12 cellular contexts compared by ENCODE assay signal in the genomic region with DNA sequence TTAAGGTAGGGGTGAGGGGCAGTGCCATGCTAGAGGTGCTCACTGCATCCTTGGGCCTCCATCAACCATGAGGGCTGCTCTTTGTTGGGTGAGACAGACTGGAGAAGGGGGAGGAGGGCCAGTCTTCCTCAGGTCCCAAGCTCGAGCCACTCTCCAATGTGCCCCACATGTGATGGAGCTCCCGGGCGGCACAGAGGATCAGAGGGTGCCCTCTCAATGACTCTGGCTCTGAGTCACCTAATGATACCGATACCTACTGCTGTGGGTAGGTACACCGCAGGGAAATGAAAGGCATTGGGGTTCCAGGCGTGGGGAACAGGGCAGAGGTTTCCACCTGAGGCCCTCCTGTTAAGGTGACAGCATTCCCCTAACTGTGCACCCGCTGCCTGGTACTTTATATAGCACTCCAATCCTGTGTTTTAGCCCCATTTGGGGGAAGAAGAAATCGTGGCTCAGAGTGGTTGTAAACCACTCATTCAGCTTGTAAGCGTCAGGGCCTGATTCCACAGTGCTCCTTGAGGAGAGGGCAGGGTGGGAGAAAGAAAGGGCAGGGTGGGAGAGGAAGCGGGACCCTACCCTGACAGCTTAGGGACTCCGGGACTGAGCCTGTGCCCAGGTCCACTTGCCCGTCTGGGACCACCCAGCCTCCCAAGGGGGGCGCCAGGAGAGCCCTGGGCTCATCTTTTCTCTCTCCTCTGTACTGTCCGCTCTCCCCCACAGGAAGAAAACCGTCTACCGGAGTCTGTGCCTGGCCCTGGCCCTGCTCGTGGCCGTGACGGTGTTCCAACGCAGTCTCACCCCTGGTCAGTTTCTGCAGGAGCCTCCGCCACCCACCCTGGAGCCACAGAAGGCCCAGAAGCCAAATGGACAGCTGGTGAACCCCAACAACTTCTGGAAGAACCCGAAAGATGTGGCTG. TPM values are rescaled to one million over a fixed set of nuclear protein-coding genes. Genes with fewer than 3 reads are reported as not detected.
DNase-seq lines count a peak whose midpoint lies in the region; ATAC-seq, FAIRE-seq and TF ChIP-seq lines count a peak whose summit lies in the region.
"Had no signal": no experiment of that assay in that cellular context is flagged by ENCODE, and none has a peak within 500 bp of the region (broad histone marks: within the 10 kb centered on the region; RNA-seq: fewer than 3 reads in every experiment).

No MANE protein-coding gene starts in this region.

- no peaks in the 10 kb centered on the region for H3K9me3 Mint-ChIP-seq in activated naive CD8-positive, alpha-beta T cell (ENCODE audit: low read depth)
- H3K9me3 Mint-ChIP-seq: dendritic cell treated with granulocyte-macrophage colony-stimulating factor and Interleukin-4, amounts not matched to agents 40 ng/mL and 50 ng/mL, for 4 days had no signal

- peaks cover 26% of the 10 kb centered on the region for H3K4me1 ChIP-seq in mucosa of descending colon (ENCODE audit: low read depth)

- DNase-seq in stimulated activated naive CD4-positive, alpha-beta T cell treated with Interleukin-2 at 50 U/mL for 16 hours (lab: John Stamatoyannopoulos, UW), result peak; percentile 33
- DNase-seq in stimulated activated naive CD4-positive, alpha-beta T cell (lab: John Stamatoyannopoulos, UW), result no peak
- DNase-seq in mucosa of descending colon, result peak in 1 of 3 donors; percentile 51
- no peak for DNase-seq in urothelium cell line (ENCODE audit: low spot score)
- no peak for DNase-seq in DMS79 treated with DMSO at 0.1 percent for 48 hours (lab: John Stamatoyannopoulos, UW)
- DNase-seq in anterior cingulate cortex (lab: John Stamatoyannopoulos, UW), result no peak
- DNase-seq: hippocampal formation, NCI-H1930, SHP77 had no signal

- H3K27ac Mint-ChIP-seq in activated naive CD8-positive, alpha-beta T cell, result no peak overlapping the region

- H3K27me3 Mint-ChIP-seq in activated naive CD8-positive, alpha-beta T cell, result peaks cover 13% of the 10 kb centered on the region

- H3K4me3 Mint-ChIP-seq in activated naive CD8-positive, alpha-beta T cell, result peak overlapping the region; percentile 63

- intact Hi-C loops in mucosa of descending colon (cut with DNase I, micrococcal nuclease), result no loop called here

- peak; percentile 48 for FAIRE-seq in urothelium cell line (lab: Jason Lieb, UNC)

- H3K36me3 ChIP-seq in mucosa of descending colon (ENCODE audit: low read depth), result no peaks in the 10 kb centered on the region

- no peaks in the 10 kb centered on the region for H3K9me3 ChIP-seq in mucosa of descending colon

- H3K36me3 Mint-ChIP-seq in activated naive CD8-positive, alpha-beta T cell, result no peaks in the 10 kb centered on the region

- ATAC-seq in mucosa of descending colon, result peak; percentile 37
- no peak for ATAC-seq in HG02610 (IDR thresholded peaks at IDR 0.05; ENCODE audit: unreplicated experiment)

- H3K4me3 ChIP-seq in mucosa of descending colon, result peak overlapping the region; percentile 68

- peaks cover 15% of the 10 kb centered on the region for H3K4me1 Mint-ChIP-seq in activated naive CD8-positive, alpha-beta T cell (ENCODE audit: low read depth)

- TF ChIP-seq CTCF in mucosa of descending colon (IDR thresholded peaks at IDR 0.05), result no peak

RNA-seq across cellular contexts. Expression of gene B3GNT7, which starts 1.8 kb away (rescaled TPM):
- total RNA-seq in mucosa of descending colon, result 100 to 1,000 TPM in 2 of 3 donors, 10 to 100 TPM in 1; 77.7 to 330 (median 149) TPM
